Comparison of ENCODE assay signal across 14 cellular contexts in the genomic region with DNA sequence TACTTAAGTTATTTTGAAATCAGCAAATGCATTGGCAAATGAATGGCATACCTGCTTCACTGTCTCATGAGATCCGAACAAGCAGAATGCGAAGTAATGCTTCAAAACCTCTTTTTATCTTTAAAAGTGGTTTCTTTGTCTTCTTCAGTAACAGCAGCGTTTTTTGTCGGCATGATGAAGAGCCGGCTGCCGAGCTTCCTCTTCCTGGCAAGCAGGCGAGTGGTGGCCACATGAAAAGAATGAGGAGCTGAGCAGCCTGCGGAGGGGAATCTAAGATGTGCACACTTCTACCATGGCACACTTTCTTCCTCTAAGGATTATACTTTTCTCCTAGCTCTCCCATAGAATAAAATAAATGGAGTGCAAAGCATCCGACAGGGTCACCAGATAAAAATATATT. TPM values are rescaled to one million over a fixed set of nuclear protein-coding genes. Genes with fewer than 3 reads are reported as not detected.
A peak's percentile ranks its signal among the peaks of the same experiment; 100 is the strongest.
DNase-seq lines count a peak whose midpoint lies in the region; ATAC-seq and TF ChIP-seq lines count a peak whose summit lies in the region.
"Had no signal": no experiment of that assay in that cellular context is flagged by ENCODE, and none has a peak within 500 bp of the region (broad histone marks: within the 10 kb centered on the region; RNA-seq: fewer than 3 reads in every experiment).

No MANE protein-coding gene starts in this region.

- H3K36me3 Mint-ChIP-seq in activated CD4-positive, alpha-beta memory T cell treated with anti-CD3 and anti-CD28 coated beads, Interleukin-2, amount 10 ng/mL, durations not matched to agents 7 days and 5 days (ENCODE audit: low read depth) = no peaks in the 10 kb centered on the region

- H3K27me3 ChIP-seq in effector memory CD4-positive, alpha-beta T cell (replicated peaks; ENCODE audit: control insufficient read depth, insufficient read depth, low read length, poor library complexity, severe bottlenecking) = no peaks in the 10 kb centered on the region
- H3K27me3 ChIP-seq in right atrium auricular region = no peaks in the 10 kb centered on the region

- H3K9me3 ChIP-seq in effector memory CD4-positive, alpha-beta T cell (ENCODE audit: control insufficient read depth, low read length) = no peaks in the 10 kb centered on the region
- no peaks in the 10 kb centered on the region for H3K9me3 ChIP-seq in right atrium auricular region

- peaks cover 29% of the 10 kb centered on the region for H3K4me1 Mint-ChIP-seq in activated CD4-positive, alpha-beta memory T cell treated with anti-CD3 and anti-CD28 coated beads, Interleukin-2, amount 10 ng/mL, durations not matched to agents 7 days and 5 days

- H3K27ac ChIP-seq in effector memory CD4-positive, alpha-beta T cell (ENCODE audit: insufficient read depth, low read length, poor library complexity, severe bottlenecking) = no peak overlapping the region
- no peak overlapping the region for H3K27ac ChIP-seq in right atrium auricular region

- no peaks in the 10 kb centered on the region for H3K9me3 Mint-ChIP-seq in activated CD4-positive, alpha-beta memory T cell treated with anti-CD3 and anti-CD28 coated beads, Interleukin-2, amount 10 ng/mL, durations not matched to agents 7 days and 5 days

- H3K4me1 ChIP-seq in effector memory CD4-positive, alpha-beta T cell (ENCODE audit: control insufficient read depth, insufficient read depth, low read length, poor library complexity, severe bottlenecking) = peaks cover 15% of the 10 kb centered on the region
- peaks cover 0 to 3% of the 10 kb centered on the region in 2 donors for H3K4me1 ChIP-seq in right atrium auricular region

- CTCF ChIA-PET in activated CD4-positive, alpha-beta memory T cell treated with anti-CD3 and anti-CD28 coated beads, Interleukin-2, amount 10 ng/mL, durations not matched to agents 7 days and 5 days (lab: Charles Lee) = interaction anchor here (0.7 to 2.2 kb wide), 4 partner anchors 9 to 490 kb away, joined by 3 to 8 read pairs (median 6); a partner anchor contains a TSS

- H3K4me3 Mint-ChIP-seq in activated CD4-positive, alpha-beta memory T cell treated with anti-CD3 and anti-CD28 coated beads, Interleukin-2, amount 10 ng/mL, durations not matched to agents 7 days and 5 days = no peak overlapping the region

- TF ChIP-seq CTCF in GM13976 (IDR thresholded peaks at IDR 0.05; ENCODE audit: borderline replicate concordance, control extremely low read depth, extremely low read depth, insufficient read depth, missing control alignments) (no peak), right atrium auricular region (IDR thresholded peaks at IDR 0.05) (no peak)

- no peak overlapping the region for H3K4me3 ChIP-seq in effector memory CD4-positive, alpha-beta T cell (ENCODE audit: insufficient read depth, low read depth, low read length, poor library complexity, severe bottlenecking)
- no peak overlapping the region for H3K4me3 ChIP-seq in right atrium auricular region

- no peaks in the 10 kb centered on the region for H3K36me3 ChIP-seq in effector memory CD4-positive, alpha-beta T cell (ENCODE audit: control insufficient read depth, insufficient read depth, low read length)
- no peaks in the 10 kb centered on the region for H3K36me3 ChIP-seq in right atrium auricular region

- peak; percentile 21 for DNase-seq in stimulated activated CD4-positive, alpha-beta T cell treated with anti-CD3 and anti-CD28 coated beads, Interleukin-12 subunit alpha, Interleukin-12 subunit beta, amount 100 ng/mL, for 4 hours
- no peak for DNase-seq in stimulated activated CD4-positive, alpha-beta T cell treated with anti-CD3 and anti-CD28 coated beads, Interleukin-2, amount 100 ng/mL, for 48 hours
- peak; percentile 35 for DNase-seq in activated CD4-positive, alpha-beta memory T cell treated with anti-CD3 and anti-CD28 coated beads, Interleukin-2, amount 10 ng/mL, durations not matched to agents 7 days and 5 days
- DNase-seq in effector memory CD4-positive, alpha-beta T cell = peak; percentile 8 to 21 (median 14)
- DNase-seq in GM13976 (ENCODE audit: low spot score) (no peak), AG20443 (ENCODE audit: low spot score) (no peak), right atrium auricular region (ENCODE audit: low spot score) (no peak)
- DNase-seq: amygdala, hypothalamus, MM.1S, NCI-H510A had no signal

- in situ Hi-C loops in GM13976 (cut with MboI; ENCODE audit: low sequenced_read_pairs, unreplicated experiment) = no loop called here

- H3K27ac Mint-ChIP-seq in activated CD4-positive, alpha-beta memory T cell treated with anti-CD3 and anti-CD28 coated beads, Interleukin-2, amount 10 ng/mL, durations not matched to agents 7 days and 5 days = peak overlapping the region; percentile 2
- H3K27ac Mint-ChIP-seq: progenitor cell of endocrine pancreas had no signal

- H3K27me3 Mint-ChIP-seq in activated CD4-positive, alpha-beta memory T cell treated with anti-CD3 and anti-CD28 coated beads, Interleukin-2, amount 10 ng/mL, durations not matched to agents 7 days and 5 days = peaks cover 13% of the 10 kb centered on the region

- ATAC-seq in HG03196 (IDR thresholded peaks at IDR 0.05; ENCODE audit: unreplicated experiment) = no peak
- ATAC-seq: SK-N-SH treated with all-trans-retinoic acid at 6 μM for 48 hours had no signal

- POLR2A ChIA-PET in activated CD4-positive, alpha-beta memory T cell treated with anti-CD3 and anti-CD28 coated beads, Interleukin-2, amount 10 ng/mL, durations not matched to agents 7 days and 5 days (lab: Charles Lee) = interaction anchor here (1.0 to 1.4 kb wide), 2 partner anchors 27 to 42 kb away, joined by 3 to 11 read pairs; no protein-coding TSS in a partner anchor

RNA-seq across cellular contexts. Expression of a gene that starts 42.4 kb away (rescaled TPM):
- total RNA-seq in activated CD4-positive, alpha-beta memory T cell treated with anti-CD3 and anti-CD28 coated beads, Interleukin-2, amount 10 ng/mL, durations not matched to agents 7 days and 5 days = 10 to 100 TPM; 53.3 to 57.0 TPM
- total RNA-seq in right atrium auricular region = 10 to 100 TPM; 49.8 to 85.3 TPM

Comparison
In these comparisons a context has a peak if more than half of its experiments do, and no peak if none do; other contexts are left out.
1. DNase-seq: peak in stimulated activated CD4-positive, alpha-beta T cell treated with anti-CD3 and anti-CD28 coated beads, Interleukin-12 subunit alpha, Interleukin-12 subunit beta, amount 100 ng/mL, for 4 hours (single experiment), activated CD4-positive, alpha-beta memory T cell treated with anti-CD3 and anti-CD28 coated beads, Interleukin-2, amount 10 ng/mL, durations not matched to agents 7 days and 5 days (single experiment) and effector memory CD4-positive, alpha-beta T cell (3 of 3); none in stimulated activated CD4-positive, alpha-beta T cell treated with anti-CD3 and anti-CD28 coated beads, Interleukin-2, amount 100 ng/mL, for 48 hours (0 of 2), GM13976 (single experiment), AG20443 (single experiment) and right atrium auricular region (single experiment).